ENCODE assay signal across 26 cellular contexts in genomic region chr6:144122861-144123260, GRCh38. TPM values are rescaled to one million over a fixed set of nuclear protein-coding genes. Genes with fewer than 3 reads are reported as not detected.
A peak's percentile ranks its signal among the peaks of the same experiment; 100 is the strongest.
DNase-seq lines count a peak whose midpoint lies in the region; ATAC-seq, FAIRE-seq and TF ChIP-seq lines count a peak whose summit lies in the region.
"Had no signal": no experiment of that assay in that cellular context is flagged by ENCODE, and none has a peak within 500 bp of the region (broad histone marks: within the 10 kb centered on the region; RNA-seq: fewer than 3 reads in every experiment).

No MANE protein-coding gene starts in this region.

- H3K36me3 ChIP-seq in pancreas (no peaks in the 10 kb centered on the region), uterus (no peaks in the 10 kb centered on the region)
- H3K36me3 ChIP-seq: BLaER1 treated with 17β-estradiol and CSF1 and Interleukin-3, amounts not matched to agents 10 nM and 100 nM had no signal

- peaks cover 12 to 21% of the 10 kb centered on the region in 2 donors for H3K4me1 Mint-ChIP-seq in natural killer cell
- peaks cover 15 to 20% of the 10 kb centered on the region in 2 donors for H3K4me1 Mint-ChIP-seq in natural killer cell treated with Interleukin-12 subunit alpha and Interleukin-12 subunit beta and Interleukin-15 and Interleukin-18, amount 100 ng/mL, for 72 hours (ENCODE audit: low read depth in 2 of 2)
- peaks cover 6% of the 10 kb centered on the region for H3K4me1 Mint-ChIP-seq in central memory CD8-positive, alpha-beta T cell
- no peaks in the 10 kb centered on the region for H3K4me1 Mint-ChIP-seq in nephron progenitor cell
- H3K4me1 Mint-ChIP-seq: CD4-positive, alpha-beta memory T cell; CD4-positive, CD25-positive, alpha-beta regulatory T cell had no signal

- H3K9me3 ChIP-seq in pancreas = no peaks in the 10 kb centered on the region
- no peaks in the 10 kb centered on the region for H3K9me3 ChIP-seq in uterus
- H3K9me3 ChIP-seq: A549; BLaER1 treated with 17β-estradiol and CSF1 and Interleukin-3, amounts not matched to agents 10 nM and 100 nM had no signal

- H3K36me3 Mint-ChIP-seq in natural killer cell = no peaks in the 10 kb centered on the region
- H3K36me3 Mint-ChIP-seq in natural killer cell treated with Interleukin-12 subunit alpha and Interleukin-12 subunit beta and Interleukin-15 and Interleukin-18, amount 100 ng/mL, for 72 hours = no peaks in the 10 kb centered on the region
- H3K36me3 Mint-ChIP-seq in central memory CD8-positive, alpha-beta T cell (ENCODE audit: insufficient read depth) = no peaks in the 10 kb centered on the region
- H3K36me3 Mint-ChIP-seq in nephron progenitor cell (ENCODE audit: low read depth) = no peaks in the 10 kb centered on the region
- H3K36me3 Mint-ChIP-seq: CD4-positive, alpha-beta memory T cell had no signal

- peak overlapping the region; percentile 56 to 79 for H3K27ac Mint-ChIP-seq in natural killer cell
- peak overlapping the region in 1 of 2 donors; percentile 70 for H3K27ac Mint-ChIP-seq in natural killer cell treated with Interleukin-12 subunit alpha and Interleukin-12 subunit beta and Interleukin-15 and Interleukin-18, amount 100 ng/mL, for 72 hours
- H3K27ac Mint-ChIP-seq in central memory CD8-positive, alpha-beta T cell (ENCODE audit: low read depth) = peak overlapping the region; percentile 45
- H3K27ac Mint-ChIP-seq in nephron progenitor cell = peak overlapping the region; percentile 16
- H3K27ac Mint-ChIP-seq: B cell; CD4-positive, alpha-beta memory T cell; CD4-positive, CD25-positive, alpha-beta regulatory T cell had no signal

- no peak for ATAC-seq in natural killer cell
- ATAC-seq in natural killer cell treated with Interleukin-12 subunit alpha and Interleukin-12 subunit beta and Interleukin-15 and Interleukin-18, amount 100 ng/mL, for 72 hours = no peak
- no peak for ATAC-seq in central memory CD8-positive, alpha-beta T cell (replicated peaks; ENCODE audit: extremely low read depth, poor library complexity, severe bottlenecking)
- ATAC-seq in pancreas = no peak
- ATAC-seq: A549, GM12878 had no signal

- no peak for FAIRE-seq in pancreas (lab: Jason Lieb, UNC)
- FAIRE-seq: A549, GM12878, GM12892 had no signal

- no peak overlapping the region for H3K4me3 Mint-ChIP-seq in natural killer cell
- no peak overlapping the region for H3K4me3 Mint-ChIP-seq in natural killer cell treated with Interleukin-12 subunit alpha and Interleukin-12 subunit beta and Interleukin-15 and Interleukin-18, amount 100 ng/mL, for 72 hours
- H3K4me3 Mint-ChIP-seq in central memory CD8-positive, alpha-beta T cell = no peak overlapping the region
- H3K4me3 Mint-ChIP-seq in nephron progenitor cell = no peak overlapping the region
- H3K4me3 Mint-ChIP-seq: B cell; CD4-positive, alpha-beta memory T cell; CD4-positive, CD25-positive, alpha-beta regulatory T cell; CD8-positive, alpha-beta memory T cell had no signal

- no peak overlapping the region for H3K4me3 ChIP-seq in pancreas
- no peak overlapping the region for H3K4me3 ChIP-seq in uterus
- H3K4me3 ChIP-seq: A549; BLaER1 treated with 17β-estradiol and CSF1 and Interleukin-3, amounts not matched to agents 10 nM and 100 nM; GM12878 had no signal

- no peak overlapping the region for H3K27ac ChIP-seq in pancreas
- no peak overlapping the region for H3K27ac ChIP-seq in uterus
- H3K27ac ChIP-seq: 22Rv1; A549; BLaER1 treated with 17β-estradiol and CSF1 and Interleukin-3, amounts not matched to agents 10 nM and 100 nM; C4-2B had no signal

- no peaks in the 10 kb centered on the region for H3K27me3 ChIP-seq in pancreas
- H3K27me3 ChIP-seq in uterus = no peaks in the 10 kb centered on the region
- H3K27me3 ChIP-seq: BLaER1 treated with 17β-estradiol and CSF1 and Interleukin-3, amounts not matched to agents 10 nM and 100 nM had no signal

- H3K9me3 Mint-ChIP-seq in natural killer cell = no peaks in the 10 kb centered on the region
- H3K9me3 Mint-ChIP-seq in natural killer cell treated with Interleukin-12 subunit alpha and Interleukin-12 subunit beta and Interleukin-15 and Interleukin-18, amount 100 ng/mL, for 72 hours = no peaks in the 10 kb centered on the region
- no peaks in the 10 kb centered on the region for H3K9me3 Mint-ChIP-seq in central memory CD8-positive, alpha-beta T cell
- no peaks in the 10 kb centered on the region for H3K9me3 Mint-ChIP-seq in nephron progenitor cell
- H3K9me3 Mint-ChIP-seq: CD8-positive, alpha-beta memory T cell had no signal

- DNase-seq in natural killer cell (no peak), OCI-M1 (lab: John Stamatoyannopoulos, UW) (peak; percentile 70), nephron progenitor cell (no peak), pancreas (no peak), uterus (no peak), NCI-H524 treated with DMSO at 0.1 percent for 48 hours (lab: John Stamatoyannopoulos, UW) (no peak)
- DNase-seq in natural killer cell treated with Interleukin-12 subunit alpha and Interleukin-12 subunit beta and Interleukin-15 and Interleukin-18, amount 100 ng/mL, for 72 hours (ENCODE audit: low spot score) = no peak
- no peak for DNase-seq in central memory CD8-positive, alpha-beta T cell (ENCODE audit: low spot score in 2 of 2)
- DNase-seq: CD4-positive, alpha-beta memory T cell; CD4-positive, CD25-positive, alpha-beta regulatory T cell; CD8-positive, alpha-beta memory T cell; COR-L47; DMS 273 treated with DMSO at 0.1 percent for 48 hours; DMS153; DMS53; DMS79; DND-41; EL; GDM1 had no signal

- TF ChIP-seq POLR2A in uterus (IDR thresholded peaks at IDR 0.05) = no peak

- TF ChIP-seq CTCF in natural killer cell (IDR thresholded peaks at IDR 0.05) (no peak), nephron progenitor cell (IDR thresholded peaks at IDR 0.05) (no peak), pancreas (IDR thresholded peaks at IDR 0.05) (no peak), uterus (IDR thresholded peaks at IDR 0.05) (no peak)

- intact Hi-C loops in natural killer cell (cut with micrococcal nuclease) (no loop called here), pancreas (cut with DNase I) (no loop called here), uterus (cut with DNase I; ENCODE audit: low total_unique reads) (no loop called here)

- H3K27me3 Mint-ChIP-seq in natural killer cell (ENCODE audit: low read depth in 2 of 2) (no peaks in the 10 kb centered on the region), nephron progenitor cell (ENCODE audit: low read depth, poor library complexity) (peaks cover 24% of the 10 kb centered on the region)
- H3K27me3 Mint-ChIP-seq in natural killer cell treated with Interleukin-12 subunit alpha and Interleukin-12 subunit beta and Interleukin-15 and Interleukin-18, amount 100 ng/mL, for 72 hours = no peaks in the 10 kb centered on the region
- H3K27me3 Mint-ChIP-seq in central memory CD8-positive, alpha-beta T cell = no peaks in the 10 kb centered on the region
- H3K27me3 Mint-ChIP-seq: B cell; CD4-positive, alpha-beta memory T cell had no signal

- H3K4me1 ChIP-seq in pancreas (peaks cover 0 to 3% (median 0%) of the 10 kb centered on the region in 3 donors), uterus (no peaks in the 10 kb centered on the region)
- H3K4me1 ChIP-seq: A549 had no signal

RNA-seq across cellular contexts. Expression of gene STX11, which starts 27.5 kb away (rescaled TPM):
- total RNA-seq in natural killer cell = 10 to 100 TPM; 21.9 to 38.3 (median 34.2) TPM
- total RNA-seq in natural killer cell treated with Interleukin-12 subunit alpha and Interleukin-12 subunit beta and Interleukin-15 and Interleukin-18, amount 100 ng/mL, for 72 hours = 10 to 100 TPM; 52.7 to 98.0 TPM
- total RNA-seq in pancreas = 1 to 10 TPM in 4 of 6 donors, under 1 TPM in 2; 0.47 to 2.6 (median 1.0) TPM
- polyA plus RNA-seq in pancreas = 1 to 10 TPM; 1.1 TPM
- total RNA-seq in uterus = 1 to 10 TPM in 2 of 4 donors, under 1 TPM in 2; 0.77 to 6.2 (median 1.9) TPM

RNA-seq across cellular contexts. Expression of gene SF3B5, which starts 27.5 kb away (rescaled TPM):
- total RNA-seq in natural killer cell = 100 to 1,000 TPM; 122 to 145 (median 122) TPM
- 100 to 1,000 TPM; 181 to 201 TPM for total RNA-seq in natural killer cell treated with Interleukin-12 subunit alpha and Interleukin-12 subunit beta and Interleukin-15 and Interleukin-18, amount 100 ng/mL, for 72 hours
- total RNA-seq in pancreas = 10 to 100 TPM; 45.2 to 97.2 (median 68.7) TPM
- 100 to 1,000 TPM in 1 of 2 donors, 10 to 100 TPM in 1; 89.3 to 138 TPM for polyA plus RNA-seq in pancreas
- total RNA-seq in uterus = 100 to 1,000 TPM in 2 of 4 donors, 10 to 100 TPM in 2; 46.6 to 166 (median 97.2) TPM
